Comparison of ENCODE assay signal across 1 cellular context in genomic region chr1:31723828-31724359, GRCh38.
TF ChIP-seq lines count a peak whose summit lies in the region.

No MANE protein-coding gene starts in this region.

TF ChIP-seq in HepG2, 621 proteins besides CTCF, POLR2A, EP300 and RAD21 (continued from another document and continues in another):
- TF ChIP-seq REPIN1 (CRISPR knock-in tag; IDR thresholded peaks at IDR 0.05; ENCODE audit: borderline replicate concordance, low read depth) (no peak), IKZF5 (CRISPR knock-in tag; IDR thresholded peaks at IDR 0.05) (peak; percentile 73; the same call in 1 of the 2 replicates), BRCA1 (CRISPR knock-in tag; IDR thresholded peaks at IDR 0.05) (peak; percentile 89; the same call in 1 of the 2 replicates), SP1 (IDR thresholded peaks at IDR 0.05) (no peak), SP1 (CRISPR knock-in tag; IDR thresholded peaks at IDR 0.05) (no peak), ZFP62 (CRISPR knock-in tag; IDR thresholded peaks at IDR 0.05) (no peak), KAT7 (CRISPR knock-in tag; IDR thresholded peaks at IDR 0.05; ENCODE audit: borderline replicate concordance) (no peak), TOPORS (CRISPR knock-in tag; IDR thresholded peaks at IDR 0.05) (no peak), TIGD3 (CRISPR knock-in tag; IDR thresholded peaks at IDR 0.05; ENCODE audit: borderline replicate concordance) (no peak), PREB (CRISPR knock-in tag; IDR thresholded peaks at IDR 0.05) (no peak), TCF7 (IDR thresholded peaks at IDR 0.05; ENCODE audit: low read depth) (no peak), NFE2L2 (IDR thresholded peaks at IDR 0.05; ENCODE audit: low read length) (no peak), MTF1 (CRISPR knock-in tag; IDR thresholded peaks at IDR 0.05) (0 out of 2 replicates have a peak, but pooled peaks have one; percentile 74), PITX1 (CRISPR knock-in tag; IDR thresholded peaks at IDR 0.05) (no peak), PCBP2 (optimal IDR thresholded peaks at IDR 0.05; ENCODE audit: low read depth, low read length, poor library complexity, severe bottlenecking) (no peak), NCOR1 (IDR thresholded peaks at IDR 0.05; ENCODE audit: borderline replicate concordance, low read length) (no peak), AKAP8 (CRISPR knock-in tag; IDR thresholded peaks at IDR 0.05) (no peak), SRSF1 (optimal IDR thresholded peaks at IDR 0.05; ENCODE audit: low read depth, low read length) (no peak), NCOA5 (CRISPR knock-in tag; IDR thresholded peaks at IDR 0.05) (no peak), CC2D1A (CRISPR knock-in tag; IDR thresholded peaks at IDR 0.05) (no peak), NAIF1 (CRISPR knock-in tag; IDR thresholded peaks at IDR 0.05; ENCODE audit: borderline replicate concordance) (no peak), EZH2 (conservative IDR thresholded peaks at IDR 0.05; ENCODE audit: low read depth, low read length) (no peak), TEF (CRISPR knock-in tag; IDR thresholded peaks at IDR 0.05) (peak; percentile 84), CERS6 (CRISPR knock-in tag; IDR thresholded peaks at IDR 0.05) (no peak), ZBTB4 (CRISPR knock-in tag; IDR thresholded peaks at IDR 0.05; ENCODE audit: borderline replicate concordance) (no peak), ZNF232 (CRISPR knock-in tag; IDR thresholded peaks at IDR 0.05; ENCODE audit: borderline replicate concordance) (peak; percentile 96), CBX2 (IDR thresholded peaks at IDR 0.05; ENCODE audit: low read depth, low read length) (no peak), CBX2 (CRISPR knock-in tag; IDR thresholded peaks at IDR 0.05; ENCODE audit: low read depth) (no peak), FOXA3 (CRISPR knock-in tag; IDR thresholded peaks at IDR 0.05) (no peak), PPARG (CRISPR knock-in tag; conservative IDR thresholded peaks at IDR 0.05) (peak; percentile 66; the same call in 1 of the 2 replicates), LCORL (IDR thresholded peaks at IDR 0.05) (no peak), LCORL (CRISPR knock-in tag; IDR thresholded peaks at IDR 0.05) (no peak), ZNF484 (CRISPR knock-in tag; IDR thresholded peaks at IDR 0.05; ENCODE audit: borderline replicate concordance, low read depth) (no peak), ZMYM3 (CRISPR knock-in tag; IDR thresholded peaks at IDR 0.05) (no peak), MZF1 (CRISPR knock-in tag; IDR thresholded peaks at IDR 0.05; ENCODE audit: borderline replicate concordance) (no peak), ZBTB1 (CRISPR knock-in tag; IDR thresholded peaks at IDR 0.05; ENCODE audit: borderline replicate concordance) (no peak), RAD51 (IDR thresholded peaks at IDR 0.05; ENCODE audit: borderline replicate concordance) (no peak), ZNF207 (IDR thresholded peaks at IDR 0.05; ENCODE audit: borderline replicate concordance) (no peak), ZNF460 (CRISPR knock-in tag; IDR thresholded peaks at IDR 0.05; ENCODE audit: borderline replicate concordance) (no peak), NR3C1 (CRISPR knock-in tag; IDR thresholded peaks at IDR 0.05) (no peak), ZNF652 (CRISPR knock-in tag; IDR thresholded peaks at IDR 0.05; ENCODE audit: borderline replicate concordance, low read depth) (no peak), THAP11 (CRISPR knock-in tag; IDR thresholded peaks at IDR 0.05) (peak; percentile 39; the same call in 1 of the 2 replicates), ZBTB42 (CRISPR knock-in tag; IDR thresholded peaks at IDR 0.05) (no peak), SOX6 (IDR thresholded peaks at IDR 0.05) (no peak), SOX6 (CRISPR knock-in tag; IDR thresholded peaks at IDR 0.05) (no peak), RARA (CRISPR knock-in tag; IDR thresholded peaks at IDR 0.05) (peak; percentile 60), ONECUT2 (CRISPR knock-in tag; IDR thresholded peaks at IDR 0.05) (no peak), ZC3H13 (CRISPR knock-in tag; IDR thresholded peaks at IDR 0.05) (peak; percentile 10; the same call in 1 of the 2 replicates), ZNF792 (CRISPR knock-in tag; IDR thresholded peaks at IDR 0.05) (peak; percentile 79; the same call in 1 of the 2 replicates), SKIL (CRISPR knock-in tag; IDR thresholded peaks at IDR 0.05; ENCODE audit: borderline replicate concordance) (no peak), ZFP36L1 (CRISPR knock-in tag; IDR thresholded peaks at IDR 0.05) (no peak), ZNF615 (CRISPR knock-in tag; IDR thresholded peaks at IDR 0.05; ENCODE audit: borderline replicate concordance) (no peak), NR1H2 (CRISPR knock-in tag; IDR thresholded peaks at IDR 0.05; ENCODE audit: borderline replicate concordance, low read depth) (no peak), ZNF83 (CRISPR knock-in tag; IDR thresholded peaks at IDR 0.05; ENCODE audit: borderline replicate concordance) (no peak), MAX (IDR thresholded peaks at IDR 0.05) (no peak), TSC22D2 (CRISPR knock-in tag; IDR thresholded peaks at IDR 0.05; ENCODE audit: borderline replicate concordance) (peak; percentile 96), CEBPZ (IDR thresholded peaks at IDR 0.05; ENCODE audit: low read length) (no peak), ZKSCAN8 (CRISPR knock-in tag; IDR thresholded peaks at IDR 0.05; ENCODE audit: borderline replicate concordance) (no peak), GABPB1 (CRISPR knock-in tag; IDR thresholded peaks at IDR 0.05) (0 out of 2 replicates have a peak, but pooled peaks have one; percentile 7), MED8 (CRISPR knock-in tag; IDR thresholded peaks at IDR 0.05; ENCODE audit: insufficient replicate concordance) (no peak)
